Comparison of ENCODE assay signal across 8 cellular contexts in genomic region chr6:8434727-8435092, GRCh38. TPM values are rescaled to one million over a fixed set of nuclear protein-coding genes. Genes with fewer than 3 reads are reported as not detected.
DNase-seq lines count a peak whose midpoint lies in the region; ATAC-seq, FAIRE-seq and TF ChIP-seq lines count a peak whose summit lies in the region.

No MANE protein-coding gene starts in this region.

- no peak for TF ChIP-seq POLR2A in H1 (IDR thresholded peaks at IDR 0.05; ENCODE audit: control extremely low read depth in 1 of 2, low read depth in 2 of 2, low read length in 2 of 2)

- TF ChIP-seq EP300 in H1 (IDR thresholded peaks at IDR 0.05; ENCODE audit: borderline replicate concordance in 1 of 2, low read depth in 2 of 2, low read length in 2 of 2) (no peak), neural cell (conservative IDR thresholded peaks at IDR 0.05; ENCODE audit: poor library complexity, severe bottlenecking) (no peak)

- H3K14ac ChIP-seq in H1 (ENCODE audit: insufficient read length), result peak overlapping the region; percentile 70

- H3K4me1 ChIP-seq in H1 (replicated peaks in 1 of 4; ENCODE audit: control insufficient read depth in 3 of 4, insufficient read depth in 4 of 4, low read length in 3 of 4), result peaks cover 0 to 1% (median 0%) of the 10 kb centered on the region in 4 experiments; a peak in 3 of 7 replicates

- no peaks in the 10 kb centered on the region for H3K9me3 Mint-ChIP-seq in Calu3 (ENCODE audit: low read depth, unreplicated experiment)

- no peak overlapping the region for H3K18ac ChIP-seq in H1 (ENCODE audit: extremely low read depth, low read length)

- 8% methylated on average over 8 of the region's 8 CpGs; no CpG with 5 or more reads in 1 of the 2 experiments for WGBS in H1 (ENCODE audit: extremely low coverage in 1 of 2, insufficient coverage in 1 of 2, insufficient read length in 1 of 2, insufficient replicate concordance in 2 of 2, low coverage in 1 of 2, low lambda C conversion rate in 2 of 2, missing lambda C conversion rate in 1 of 2), 2 experiments

- POLR2A ChIA-PET in H1 (lab: Charles Lee; ENCODE audit: partially characterized antibody), result no interaction called here

- H3K9ac ChIP-seq in H1 (replicated peaks in 1 of 4; ENCODE audit: extremely low read depth in 1 of 4, low read depth in 3 of 4, low read length in 3 of 4), result peak overlapping the region; percentile 35 to 87 (median 78)
- H3K9ac ChIP-seq in neural cell (ENCODE audit: low read length), result peak overlapping the region; percentile 84

- H3K4me1 Mint-ChIP-seq in Calu3 (ENCODE audit: low read depth, unreplicated experiment), result peaks cover 17% of the 10 kb centered on the region

- H4K5ac ChIP-seq in H1 (ENCODE audit: insufficient read length, low read depth, low read length), result peak overlapping the region; percentile 8

- H3K4me2 ChIP-seq in H1 (ENCODE audit: insufficient read depth in 1 of 2, low read depth in 2 of 2, low read length in 2 of 2), result peak overlapping the region; percentile 75 to 87
- H3K4me2 ChIP-seq in neural cell (ENCODE audit: low read length), result peak overlapping the region; percentile 90

- H3K4ac ChIP-seq in H1 (replicated peaks; ENCODE audit: insufficient read length, low read depth, low read length), result no peak overlapping the region

- ATAC-seq in GM21529 (IDR thresholded peaks at IDR 0.05; ENCODE audit: unreplicated experiment), result peak; percentile 22

- FAIRE-seq in H1 (lab: Jason Lieb, UNC), result no peak

- no peak overlapping the region for H4K91ac ChIP-seq in H1 (replicated peaks; ENCODE audit: insufficient read length, low read length)

- no peaks in the 10 kb centered on the region for H3K9me2 ChIP-seq in neural cell (ENCODE audit: insufficient read depth, low read length)

- H2BK15ac ChIP-seq in H1 (ENCODE audit: low read length), result no peak overlapping the region

- H3K27ac Mint-ChIP-seq in Calu3 (ENCODE audit: unreplicated experiment), result peak overlapping the region; percentile 97

- BruUV-seq in Calu3 (replicated peaks; lab: Mats Ljungman, UMichigan), result no TSS peak

- H2AK5ac ChIP-seq in H1 (ENCODE audit: low read depth, low read length), result no peak overlapping the region

- H3K79me2 ChIP-seq in H1 (ENCODE audit: control insufficient read depth in 1 of 2, insufficient read depth in 2 of 2, low read length in 2 of 2), result peaks cover 0 to 25% of the 10 kb centered on the region in 2 experiments; a peak in 3 of 4 replicates
- peaks cover 21% of the 10 kb centered on the region for H3K79me2 ChIP-seq in neural cell (replicated peaks; ENCODE audit: insufficient read depth, low read length)

- TF ChIP-seq RAD21 in H1 (IDR thresholded peaks at IDR 0.05 in 1 of 2, conservative IDR thresholded peaks at IDR 0.05 in 1 of 2; ENCODE audit: low read depth in 2 of 2, low read length in 2 of 2) (no peak), neural cell (conservative IDR thresholded peaks at IDR 0.05) (no peak)

- H2BK5ac ChIP-seq in H1 (ENCODE audit: low read depth, low read length), result peak overlapping the region; percentile 92

- H2BK120ac ChIP-seq in H1 (replicated peaks; ENCODE audit: low read depth, low read length), result no peak overlapping the region

- H3K9me3 ChIP-seq in MG63 (no peaks in the 10 kb centered on the region; the same call in 1 of the 2 replicates), H1 (ENCODE audit: insufficient read depth in 2 of 2, low read depth in 1 of 2, low read length in 1 of 2) (no peaks in the 10 kb centered on the region), neural cell (ENCODE audit: low read length) (no peaks in the 10 kb centered on the region)

- H3K36me3 ChIP-seq in MG63 (peaks cover 28% of the 10 kb centered on the region), H1 (ENCODE audit: control insufficient read depth in 2 of 4, insufficient read depth in 4 of 4, low read length in 3 of 4) (no peaks in the 10 kb centered on the region), neural cell (ENCODE audit: insufficient read depth, low read length) (no peaks in the 10 kb centered on the region)

- H3K79me1 ChIP-seq in H1 (ENCODE audit: low read depth, low read length), result no peaks in the 10 kb centered on the region

- peak overlapping the region; percentile 99 for H3K4me3 Mint-ChIP-seq in Calu3 (ENCODE audit: low read depth, unreplicated experiment)

- H2BK12ac ChIP-seq in H1 (ENCODE audit: low read depth, low read length), result no peak overlapping the region

- H4K8ac ChIP-seq in H1 (ENCODE audit: extremely low read depth, insufficient read depth, low read length), result peak overlapping the region; percentile 66; the same call in 1 of the 2 replicates

- TF ChIP-seq CTCF in Calu3 (IDR thresholded peaks at IDR 0.05; ENCODE audit: unreplicated experiment) (no peak), H1 (IDR thresholded peaks at IDR 0.05; ENCODE audit: control extremely low read depth in 1 of 3, insufficient read depth in 1 of 3, low read depth in 1 of 3, low read length in 3 of 3) (no peak), neural cell (IDR thresholded peaks at IDR 0.05; ENCODE audit: poor library complexity, severe bottlenecking) (no peak)

- H3K4me3 ChIP-seq in MG63 (peak overlapping the region; percentile 97), H1 (ENCODE audit: extremely low read depth in 1 of 4, insufficient read depth in 2 of 4, low read depth in 3 of 4, low read length in 4 of 4) (peak overlapping the region; percentile 86 to 98 (median 96)), neural cell (ENCODE audit: low read length) (peak overlapping the region; percentile 99)

- peaks cover 4% of the 10 kb centered on the region; the same call in 1 of the 2 replicates for H3K23me2 ChIP-seq in H1 (ENCODE audit: low read depth, low read length)

- peaks cover 15% of the 10 kb centered on the region for H3K36me3 Mint-ChIP-seq in Calu3 (ENCODE audit: insufficient read depth, unreplicated experiment)

- H3K27me3 ChIP-seq in MG63 (no peaks in the 10 kb centered on the region), H1 (replicated peaks in 1 of 4; ENCODE audit: control insufficient read depth in 3 of 4, extremely low read depth in 1 of 4, insufficient read depth in 3 of 4, low read length in 3 of 4) (no peaks in the 10 kb centered on the region; a peak in 1 of 7 replicates), neural cell (ENCODE audit: insufficient read depth, low read depth, low read length) (no peaks in the 10 kb centered on the region)

- no peak overlapping the region for H3K56ac ChIP-seq in H1 (replicated peaks; ENCODE audit: insufficient read length, low read depth, low read length)

- H3K27ac ChIP-seq in H1 (ENCODE audit: low read depth, low read length) (peak overlapping the region; percentile 63; the same call in 1 of the 2 replicates), neural cell (ENCODE audit: low read length) (peak overlapping the region; percentile 78)

- H4K20me1 ChIP-seq in H1 (replicated peaks in 1 of 2; ENCODE audit: control insufficient read depth in 1 of 2, insufficient read depth in 2 of 2, low read length in 2 of 2), result no peaks in the 10 kb centered on the region
- no peaks in the 10 kb centered on the region for H4K20me1 ChIP-seq in neural cell (ENCODE audit: insufficient read depth)

- DNase-seq in Calu3, result no peak
- DNase-seq in MG63, result no peak
- no peak for DNase-seq in H1 (ENCODE audit: low read depth in 1 of 2, low spot score in 2 of 2)
- DNase-seq in SIG-M5 (lab: John Stamatoyannopoulos, UW), result no peak
- DNase-seq in GDM1 (lab: John Stamatoyannopoulos, UW), result no peak
- DNase-seq in dermis blood vessel endothelial cell, result no peak

- CTCF ChIA-PET in Calu3 (lab: Charles Lee) (no interaction called here), H1 (lab: Charles Lee; ENCODE audit: partially characterized antibody) (no interaction called here)

- H2BK20ac ChIP-seq in H1 (ENCODE audit: low read length), result no peak overlapping the region

- H3K23ac ChIP-seq in H1 (ENCODE audit: insufficient read length), result no peak overlapping the region

- intact Hi-C loops in Calu3 (cut with micrococcal nuclease; ENCODE audit: unreplicated experiment), result no loop called here

- H2AFZ ChIP-seq in H1 (ENCODE audit: low read length), result peak overlapping the region; percentile 96; the same call in 1 of the 2 replicates
- peak overlapping the region; percentile 98 for H2AFZ ChIP-seq in neural cell (ENCODE audit: low read depth, low read length)

- no peaks in the 10 kb centered on the region for H3F3A ChIP-seq in neural cell (ENCODE audit: insufficient read depth, low read length, poor library complexity, severe bottlenecking)

- no peaks in the 10 kb centered on the region for H3K27me3 Mint-ChIP-seq in Calu3 (ENCODE audit: unreplicated experiment)

TF ChIP-seq in H1, 55 proteins besides CTCF, POLR2A, EP300 and RAD21 (continues in another document):
- TF ChIP-seq SP4 (IDR thresholded peaks at IDR 0.05; ENCODE audit: low read length) (no peak), CREB1 (IDR thresholded peaks at IDR 0.05) (no peak), SP2 (IDR thresholded peaks at IDR 0.05; ENCODE audit: low read length) (no peak), ZNF274 (IDR thresholded peaks at IDR 0.05; ENCODE audit: borderline replicate concordance, extremely low read depth, low read length) (no peak), MAX (IDR thresholded peaks at IDR 0.05) (no peak)

TF ChIP-seq in neural cell, 6 proteins besides CTCF, POLR2A, EP300 and RAD21 (continues in another document):
- TF ChIP-seq POLR2AphosphoS5 (IDR thresholded peaks at IDR 0.05), result no peak
- TF ChIP-seq MXI1 (conservative IDR thresholded peaks at IDR 0.05; ENCODE audit: poor library complexity, severe bottlenecking), result no peak
- TF ChIP-seq EZH2 (IDR thresholded peaks at IDR 0.05; ENCODE audit: borderline replicate concordance, insufficient read depth, low read length, poor library complexity, severe bottlenecking), result no peak

RNA-seq across cellular contexts. Expression of gene SLC35B3, which starts 0.6 kb away (rescaled TPM):
- total RNA-seq in Calu3 (2022) (11.0 and 12.7 TPM in 2 replicates), dermis blood vessel endothelial cell (15.7 and 23.0 TPM in 2 replicates)
- 5.2 and 13.4 TPM in 2 replicates for total RNA-seq in MG63 (2014; rRNA removed; shearing (Covaris generic); ENCODE audit: low replicate concordance)
- total RNA-seq in H1 (2021; fragmentation: NEBNext Ultra II Directional; extraction: Animal tissue kit (Norgen Biotek cat#: 25700)), result 9.8 TPM in 2 replicates
- polyA plus RNA-seq in H1 (2011; rRNA removed) (3.3 and 5.5 TPM in 2 replicates), neural cell (22.0 and 22.3 TPM in 2 replicates)
- 6.8 TPM for polyA plus RNA-seq in H1 (2011; cell fraction: cytosol; rRNA removed)
- polyA plus RNA-seq in H1 (2011; cell fraction: nucleus; rRNA removed), result 4.1 TPM
- polyA plus RNA-seq in H1 (2012, experiment 1 of 2), result 6.1 to 8.9 TPM (median 7.7 TPM) in 4 replicates
- 1.1 TPM for polyA plus RNA-seq in H1 (2012, experiment 2 of 2)
- polyA plus RNA-seq in H1 (2013, experiment 1 of 2), result 10.0 TPM
- polyA plus RNA-seq in H1 (2013, experiment 2 of 2), result 9.9 TPM
- 3.6 and 4.7 TPM in 2 replicates for polyA minus RNA-seq in H1 (2011; rRNA and poly(A)+ RNA removed)
- 4.0 TPM for polyA minus RNA-seq in H1 (2011; cell fraction: cytosol; rRNA and poly(A)+ RNA removed)
- 5.4 TPM for polyA minus RNA-seq in H1 (2011; cell fraction: nucleus; rRNA and poly(A)+ RNA removed)
- 11.8 and 12.2 TPM in 2 replicates for polyA minus RNA-seq in neural cell
